In the genomic region with DNA sequence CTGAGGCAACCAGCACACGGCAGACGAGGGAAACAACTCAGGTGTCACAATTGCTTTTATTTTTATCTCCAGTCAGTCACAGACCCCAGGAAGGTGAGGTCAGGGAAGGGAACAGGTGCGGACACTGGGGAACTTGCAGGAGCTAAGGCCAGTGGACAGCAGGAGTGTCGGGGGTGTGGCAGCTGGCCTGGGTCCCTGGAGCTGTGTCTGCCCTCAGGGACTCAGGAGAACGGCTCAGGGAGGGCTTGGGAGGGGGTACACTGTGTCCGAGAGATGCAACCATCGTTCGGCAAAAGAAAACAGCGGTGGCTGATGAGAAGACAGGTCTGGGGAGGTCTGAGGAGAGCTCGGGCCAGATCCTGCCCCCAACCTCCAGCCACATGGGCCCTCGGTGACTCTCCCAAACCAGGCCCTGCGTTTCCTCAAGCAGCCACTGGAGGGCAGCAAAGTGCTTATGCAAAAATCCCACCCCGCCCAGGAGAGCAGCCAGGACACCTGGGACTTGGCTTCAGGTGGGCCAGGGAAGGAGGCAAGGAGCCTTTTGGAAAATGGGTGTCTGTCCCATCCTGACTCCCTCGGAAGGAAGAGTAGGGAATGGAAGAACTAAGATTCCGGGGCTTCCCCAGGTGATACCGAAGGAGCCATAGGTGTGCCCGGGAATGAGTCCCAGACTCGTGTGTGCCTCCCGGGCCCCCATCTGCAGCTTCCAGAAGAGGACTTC, we compare ENCODE assay signal across 8 cellular contexts. TPM values are rescaled to one million over a fixed set of nuclear protein-coding genes. Genes with fewer than 3 reads are reported as not detected.
DNase-seq lines count a peak whose midpoint lies in the region; ATAC-seq and FAIRE-seq lines count a peak whose summit lies in the region.

No MANE protein-coding gene starts in this region.

- peaks cover 57% of the 10 kb centered on the region for H3K4me1 ChIP-seq in SJCRH30

- peaks cover 54% of the 10 kb centered on the region for H3K27me3 Mint-ChIP-seq in activated naive CD4-positive, alpha-beta T cell treated with anti-CD3 and anti-CD28 coated beads, Interleukin-2, amount 10 ng/mL, durations not matched to agents 7 days and 5 days

- no peaks in the 10 kb centered on the region for H3K9me3 ChIP-seq in SJCRH30 (replicated peaks)

- no peaks in the 10 kb centered on the region for H3K27me3 ChIP-seq in SJCRH30

- H3K4me1 Mint-ChIP-seq in activated naive CD4-positive, alpha-beta T cell treated with anti-CD3 and anti-CD28 coated beads, Interleukin-2, amount 10 ng/mL, durations not matched to agents 7 days and 5 days = no peaks in the 10 kb centered on the region

- no peaks in the 10 kb centered on the region for H3K36me3 Mint-ChIP-seq in activated naive CD4-positive, alpha-beta T cell treated with anti-CD3 and anti-CD28 coated beads, Interleukin-2, amount 10 ng/mL, durations not matched to agents 7 days and 5 days

- peak overlapping the region; percentile 57; the same call in 1 of the 2 replicates for H3K27ac ChIP-seq in SJCRH30

- H3K36me3 ChIP-seq in SJCRH30 = no peaks in the 10 kb centered on the region

- CTCF ChIA-PET in activated naive CD4-positive, alpha-beta T cell treated with anti-CD3 and anti-CD28 coated beads, Interleukin-2, amount 10 ng/mL, durations not matched to agents 7 days and 5 days (lab: Charles Lee) = interaction anchor here (0.9 to 5.1 kb wide), 16 partner anchors 10 to 203 kb away, joined by 3 to 25 read pairs (median 4); no protein-coding TSS in a partner anchor

- H3K4me3 Mint-ChIP-seq in activated naive CD4-positive, alpha-beta T cell treated with anti-CD3 and anti-CD28 coated beads, Interleukin-2, amount 10 ng/mL, durations not matched to agents 7 days and 5 days = no peak overlapping the region

- ATAC-seq in Right ventricle myocardium inferior = no peak
- no peak for ATAC-seq in HG02981 (IDR thresholded peaks at IDR 0.05; ENCODE audit: unreplicated experiment)

- FAIRE-seq in urothelium cell line (lab: Jason Lieb, UNC) = no peak

- peak; percentile 31 for DNase-seq in DMS153 treated with DMSO at 0.1 percent for 48 hours (lab: John Stamatoyannopoulos, UW; ENCODE audit: unreplicated experiment)
- DNase-seq in HuH-7.5 (ENCODE audit: low spot score) = peak; percentile 96
- DNase-seq in SJCRH30 = peak; percentile 74 to 89
- DNase-seq in activated naive CD4-positive, alpha-beta T cell treated with anti-CD3 and anti-CD28 coated beads, Interleukin-2, amount 10 ng/mL, durations not matched to agents 7 days and 5 days = peak; percentile 80
- peak; percentile 85 for DNase-seq in Right ventricle myocardium inferior (ENCODE audit: missing footprints)
- DNase-seq in posterior cingulate gyrus = peak; percentile 43 to 95 (median 79)
- DNase-seq in urothelium cell line (ENCODE audit: low spot score) = peak; percentile 89

- H3K9me3 Mint-ChIP-seq in activated naive CD4-positive, alpha-beta T cell treated with anti-CD3 and anti-CD28 coated beads, Interleukin-2, amount 10 ng/mL, durations not matched to agents 7 days and 5 days = no peaks in the 10 kb centered on the region

- H3K4me3 ChIP-seq in SJCRH30 = no peak overlapping the region

- intact Hi-C loops in Right ventricle myocardium inferior (cut with DNase I) = loop anchor here (1.0 to 5.0 kb wide), 3 partner anchors 78 to 205 kb away; a partner anchor contains a TSS
- intact Hi-C loops in posterior cingulate gyrus (cut with DNase I) = loop anchor here (5.0 kb wide), 2 partner anchors 100 to 205 kb away; no protein-coding TSS in a partner anchor

- no peak overlapping the region for H3K27ac Mint-ChIP-seq in activated naive CD4-positive, alpha-beta T cell treated with anti-CD3 and anti-CD28 coated beads, Interleukin-2, amount 10 ng/mL, durations not matched to agents 7 days and 5 days

RNA-seq across cellular contexts. Expression of a gene that starts 24.1 kb away (rescaled TPM):
- 4.7 and 5.3 TPM in 2 replicates for total RNA-seq in SJCRH30 (2014; rRNA removed; shearing (Covaris generic))
- 2.6 TPM for total RNA-seq in Right ventricle myocardium inferior

RNA-seq across cellular contexts. Expression of a gene that starts 36.7 kb away (rescaled TPM):
- total RNA-seq in SJCRH30 (2014; rRNA removed; shearing (Covaris generic)) = 0.58 and 0.67 TPM in 2 replicates
- 20.5 TPM for total RNA-seq in Right ventricle myocardium inferior

RNA-seq across cellular contexts. Expression of a gene that starts 38.8 kb away (rescaled TPM):
- 80.1 and 80.7 TPM in 2 replicates for total RNA-seq in SJCRH30 (2014; rRNA removed; shearing (Covaris generic))
- 32.7 TPM for total RNA-seq in Right ventricle myocardium inferior

Comparison
In these comparisons a context has a peak if more than half of its experiments do, and no peak if none do; other contexts are left out.
1. DNase-seq: peak in every context shown above with its lines; median percentile 96 in HuH-7.5; 89 in urothelium cell line; 85 in Right ventricle myocardium inferior; 82 in SJCRH30; 80 in activated naive CD4-positive, alpha-beta T cell treated with anti-CD3 and anti-CD28 coated beads, Interleukin-2, amount 10 ng/mL, durations not matched to agents 7 days and 5 days; 79 in posterior cingulate gyrus; 31 in DMS153 treated with DMSO at 0.1 percent for 48 hours.
2. RNA of a gene that starts 36.7 kb away (total RNA-seq): 20.5 TPM in Right ventricle myocardium inferior (single experiment); 0.58 to 0.67 TPM in SJCRH30; every median in the first group is over 10 times any median in the second.